ENCODE assay signal across 8 cellular contexts in genomic region chr16:20383106-20384029, GRCh38. TPM values are rescaled to one million over a fixed set of nuclear protein-coding genes. Genes with fewer than 3 reads are reported as not detected.
DNase-seq lines count a peak whose midpoint lies in the region; ATAC-seq and TF ChIP-seq lines count a peak whose summit lies in the region.

No MANE protein-coding gene starts in this region.

- H3K4me1 ChIP-seq in liver (ENCODE audit: control insufficient read depth in 4 of 4, insufficient read depth in 4 of 4, low read length in 3 of 4) = peaks cover 0 to 20% (median 13%) of the 10 kb centered on the region in 4 donors

- H3K4me3 ChIP-seq in H7 (ENCODE audit: insufficient read depth, low read depth, low read length) (no peak overlapping the region), WERI-Rb-1 (ENCODE audit: low read depth, low read length) (no peak overlapping the region), coronary artery (no peak overlapping the region), liver (ENCODE audit: low read depth in 1 of 3, low read length in 3 of 3) (no peak overlapping the region)

- H3K27me3 ChIP-seq in H7 (ENCODE audit: control insufficient read depth, insufficient read depth, low read length) (no peaks in the 10 kb centered on the region; the same call in 1 of the 2 replicates), WERI-Rb-1 (ENCODE audit: insufficient read depth, low read depth, severe bottlenecking) (peaks cover 66% of the 10 kb centered on the region), liver (ENCODE audit: control insufficient read depth in 4 of 4, insufficient read depth in 4 of 4, low read length in 3 of 4) (no peaks in the 10 kb centered on the region)

- TF ChIP-seq CTCF in WERI-Rb-1 (IDR thresholded peaks at IDR 0.05; ENCODE audit: low read depth, low read length) = peak; percentile 80
- TF ChIP-seq CTCF in coronary artery (IDR thresholded peaks at IDR 0.05) = peak; percentile 69
- peak; percentile 97 for TF ChIP-seq CTCF in liver (IDR thresholded peaks at IDR 0.05; ENCODE audit: low read depth, low read length, missing input control)

- WGBS in liver = 32% methylated on average over 11 of the region's 11 CpGs

- peak; percentile 55 for DNase-seq in CMK (ENCODE audit: low read depth)
- peak; percentile 78 for DNase-seq in H7
- DNase-seq in NCI-H2196 treated with DMSO at 0.1 percent for 48 hours (lab: John Stamatoyannopoulos, UW; ENCODE audit: unreplicated experiment) = peak; percentile 84
- peak; percentile 67 for DNase-seq in WERI-Rb-1
- DNase-seq in coronary artery (ENCODE audit: low spot score) = no peak
- DNase-seq in stimulated activated CD8-positive, alpha-beta memory T cell treated with anti-CD3 and anti-CD28 coated beads, Interleukin-15, amount 100 ng/mL, for 1 hour (ENCODE audit: low read depth) = peak; percentile 12

- H3K36me3 ChIP-seq in H7 (replicated peaks; ENCODE audit: control insufficient read depth, insufficient read depth, low read length) (no peaks in the 10 kb centered on the region), WERI-Rb-1 (no peaks in the 10 kb centered on the region), liver (ENCODE audit: control insufficient read depth in 4 of 4, insufficient read depth in 3 of 4, low read depth in 1 of 4, low read length in 3 of 4) (no peaks in the 10 kb centered on the region)

- TF ChIP-seq RAD21 in liver (IDR thresholded peaks at IDR 0.05) = peak; percentile 94 to 95

- ATAC-seq in GM18517 (IDR thresholded peaks at IDR 0.05; ENCODE audit: unreplicated experiment) = no peak

- no peak overlapping the region for H3K27ac ChIP-seq in WERI-Rb-1
- H3K27ac ChIP-seq in coronary artery = no peak overlapping the region
- H3K27ac ChIP-seq in liver (ENCODE audit: low read depth in 1 of 2, low read length in 2 of 2) = no peak overlapping the region

- H3K9ac ChIP-seq in liver (ENCODE audit: low read depth in 1 of 2, low read length in 2 of 2) = no peak overlapping the region

- H3K9me3 ChIP-seq in WERI-Rb-1 (ENCODE audit: severe bottlenecking) (no peaks in the 10 kb centered on the region), liver (ENCODE audit: control insufficient read depth in 4 of 4, low read length in 3 of 4) (no peaks in the 10 kb centered on the region)

TF ChIP-seq in liver, 16 proteins besides CTCF, POLR2A, EP300 and RAD21:
- no peak for TF ChIP-seq NR2F2 (IDR thresholded peaks at IDR 0.05)
- TF ChIP-seq TAF1 (conservative IDR thresholded peaks at IDR 0.05) = no peak
- TF ChIP-seq GABPA (IDR thresholded peaks at IDR 0.05 in 1 of 2, conservative IDR thresholded peaks at IDR 0.05 in 1 of 2) = no peak
- TF ChIP-seq FOXA1 (IDR thresholded peaks at IDR 0.05) = no peak

RNA-seq across cellular contexts. Expression of gene PDILT, which starts 21.2 kb away (rescaled TPM):
- not detected in 2 replicates for total RNA-seq in H7 (2014; rRNA removed; shearing (Covaris generic))
- not detected for total RNA-seq in liver
- not detected for polyA plus RNA-seq in liver

RNA-seq across cellular contexts. Expression of gene ACSM5, which starts 26.0 kb away (rescaled TPM):
- not detected in 2 replicates for total RNA-seq in H7 (2014; rRNA removed; shearing (Covaris generic))
- 100 to 1,000 TPM in 1 of 2 donors, 1 to 10 TPM in 1; 4.2 to 198 TPM for total RNA-seq in liver
- polyA plus RNA-seq in liver = 100 to 1,000 TPM; 114 to 240 TPM

RNA-seq across cellular contexts. Expression of gene UMOD, which starts 30.9 kb away (rescaled TPM):
- not detected in 2 replicates for total RNA-seq in H7 (2014; rRNA removed; shearing (Covaris generic))
- total RNA-seq in liver = not detected
- not detected for polyA plus RNA-seq in liver

RNA-seq across cellular contexts. Expression of gene GP2, which starts 56.1 kb away (rescaled TPM):
- not detected in 2 replicates for total RNA-seq in H7 (2014; rRNA removed; shearing (Covaris generic))
- total RNA-seq in liver = under 1 TPM; 0.09 to 0.25 TPM
- polyA plus RNA-seq in liver = under 1 TPM; 0.29 to 0.31 TPM
